22 cellular contexts compared by ENCODE assay signal in the genomic region with DNA sequence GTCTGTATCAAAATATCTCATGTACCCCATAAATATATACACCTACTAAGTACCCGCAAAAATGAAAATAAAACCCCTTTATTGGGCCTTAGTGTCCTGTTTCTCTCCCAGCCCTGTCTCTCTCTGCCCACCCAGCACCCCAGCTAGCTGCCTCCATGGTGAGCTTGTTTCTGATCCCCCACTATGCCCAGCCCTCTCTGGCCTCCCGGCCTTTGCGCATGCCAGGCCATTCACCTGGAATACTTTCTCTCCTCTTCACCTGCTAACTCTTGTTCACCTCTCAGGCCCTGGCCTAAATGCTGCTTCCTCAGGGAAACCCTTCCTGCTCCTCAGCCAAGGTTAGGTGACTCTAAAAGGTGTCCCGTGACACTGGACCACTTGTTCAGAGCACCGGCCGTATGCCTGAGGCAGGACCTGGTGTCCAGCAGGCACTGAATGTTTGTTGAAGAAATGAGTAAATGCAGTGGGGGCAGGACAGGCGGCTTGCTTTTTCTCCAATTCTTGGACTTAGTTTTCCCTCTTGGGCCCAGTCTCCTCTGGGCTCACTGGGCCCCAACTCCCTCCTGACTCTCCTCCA. TPM values are rescaled to one million over a fixed set of nuclear protein-coding genes. Genes with fewer than 3 reads are reported as not detected.
"Had no signal": no experiment of that assay in that cellular context is flagged by ENCODE, and none has a peak within 500 bp of the region (broad histone marks: within the 10 kb centered on the region; RNA-seq: fewer than 3 reads in every experiment).

No MANE protein-coding gene starts in this region.

- H3K9me3 ChIP-seq: heart left ventricle, lower lobe of right lung, suprapubic skin, thyroid gland, uterus had no signal

- H3K4me3 Mint-ChIP-seq: memory B cell, mesothelial cell of epicardium, nephron, type B pancreatic cell had no signal

- H3K36me3 ChIP-seq: lower lobe of right lung, thyroid gland, uterus had no signal

- DNase-seq: effector memory CD4-positive, alpha-beta T cell; hippocampal formation; lower lobe of right lung; stimulated activated CD4-positive, alpha-beta T cell treated with anti-CD3 and anti-CD28 coated beads, Interleukin-12 subunit alpha, Interleukin-12 subunit beta, amount 100 ng/mL, for 4 hours; stimulated activated naive CD8-positive, alpha-beta T cell treated with anti-CD3 and anti-CD28 coated beads, Interleukin-15, Interleukin-2, amounts not matched to agents 100 U/mL and 50 U/mL, for 24 hours; thyroid gland; uterus had no signal

- H3K27ac Mint-ChIP-seq: memory B cell, mesothelial cell of epicardium, nephron, type B pancreatic cell had no signal

- H3K9me3 Mint-ChIP-seq: memory B cell, mesothelial cell of epicardium, nephron, type B pancreatic cell had no signal

- H3K4me3 ChIP-seq: heart left ventricle, lower lobe of right lung, skin epidermis, suprapubic skin, thyroid gland, uterus had no signal

- H3K4me1 Mint-ChIP-seq: mesothelial cell of epicardium, nephron had no signal

- ATAC-seq: esophagus mucosa; heart left ventricle; left lobe of liver; lower lobe of right lung; sciatic nerve; stimulated activated naive CD8-positive, alpha-beta T cell treated with anti-CD3 and anti-CD28 coated beads, Interleukin-15, Interleukin-2, amounts not matched to agents 100 U/mL and 50 U/mL, for 24 hours had no signal

- H3K36me3 Mint-ChIP-seq: memory B cell, mesothelial cell of epicardium, type B pancreatic cell had no signal

- H3K27me3 ChIP-seq: heart left ventricle, suprapubic skin, thyroid gland, uterus had no signal

- H3K4me1 ChIP-seq: suprapubic skin, uterus had no signal

- H3K27ac ChIP-seq: heart left ventricle, lower lobe of right lung, skin epidermis, suprapubic skin, thyroid gland, uterus had no signal

- FAIRE-seq: endometrium, frontal cortex, islet of Langerhans had no signal

RNA-seq across cellular contexts. Expression of a gene that starts 58.5 kb away (rescaled TPM):
- total RNA-seq: esophagus mucosa, glomerular endothelial cell, lower lobe of right lung, myocyte had no signal
